In the genomic region with DNA sequence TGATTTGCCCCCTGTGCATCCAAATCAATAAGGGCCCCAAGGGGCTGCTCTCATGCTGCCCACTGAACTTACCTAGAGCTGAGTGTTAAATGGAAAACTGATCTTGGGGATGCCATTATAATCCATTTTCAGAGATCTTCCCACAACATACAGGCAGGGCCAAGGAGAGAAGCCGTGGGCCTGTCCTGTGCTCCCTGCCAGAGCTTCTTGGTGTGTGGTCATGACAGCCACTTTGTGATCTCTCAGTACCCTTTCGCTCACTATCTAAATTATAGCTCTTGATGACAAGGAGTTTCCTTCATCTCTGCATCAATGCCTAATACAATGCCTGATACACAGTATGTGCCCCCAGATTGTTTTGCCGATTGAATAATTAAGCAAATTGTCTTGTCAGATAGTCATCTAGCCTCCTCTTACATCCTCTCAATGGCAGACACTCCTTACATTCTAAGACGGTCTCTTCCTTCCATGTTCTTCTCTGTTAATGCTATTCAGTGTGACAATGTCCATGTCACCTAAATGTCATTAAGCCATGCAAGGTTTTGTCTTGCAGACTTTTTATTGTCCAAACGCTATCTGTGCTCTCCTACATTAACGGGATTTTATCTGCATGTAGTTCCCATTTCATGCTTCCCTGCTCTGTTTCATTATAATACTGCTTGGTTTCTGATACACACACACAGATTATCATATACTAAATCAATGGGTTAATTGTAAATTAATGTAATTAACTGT, we compare ENCODE assay signal across 22 cellular contexts. TPM values are rescaled to one million over a fixed set of nuclear protein-coding genes. Genes with fewer than 3 reads are reported as not detected.
"Had no signal": no experiment of that assay in that cellular context is flagged by ENCODE, and none has a peak within 500 bp of the region (broad histone marks: within the 10 kb centered on the region; RNA-seq: fewer than 3 reads in every experiment).

No MANE protein-coding gene starts in this region.

- H3K9me3 ChIP-seq: gastrocnemius medialis, heart right ventricle, mucosa of descending colon, tibial nerve had no signal

- ATAC-seq: activated CD4-positive, alpha-beta T cell treated with anti-CD3 and anti-CD28 coated beads for 36 hours; activated CD8-positive, alpha-beta memory T cell treated with anti-CD3 and anti-CD28 coated beads, Interleukin-2, amount 10 ng/mL, durations not matched to agents 7 days and 5 days; activated naive CD8-positive, alpha-beta T cell treated with anti-CD3 and anti-CD28 coated beads, Interleukin-2, amount 50 U/mL, for 24 hours; gastrocnemius medialis; left colon; mucosa of descending colon; naive thymus-derived CD4-positive, alpha-beta T cell; right cardiac atrium; stimulated activated naive B cell treated with anti-CD40 and anti-IgM and Interleukin-4, amounts not matched to agents 10 μg/mL and 1 μg/mL and 100 μg/mL, for 72 hours had no signal

- H3K4me1 ChIP-seq: gastrocnemius medialis had no signal

- H3K4me1 Mint-ChIP-seq: activated CD4-positive, alpha-beta T cell treated with anti-CD3 and anti-CD28 coated beads for 36 hours; activated CD8-positive, alpha-beta memory T cell treated with anti-CD3 and anti-CD28 coated beads, Interleukin-2, amount 10 ng/mL, durations not matched to agents 7 days and 5 days; activated naive CD8-positive, alpha-beta T cell treated with anti-CD3 and anti-CD28 coated beads, Interleukin-2, amount 50 U/mL, for 24 hours; naive thymus-derived CD4-positive, alpha-beta T cell; stimulated activated naive B cell treated with anti-CD40 and anti-IgM and Interleukin-4, amounts not matched to agents 10 μg/mL and 1 μg/mL and 100 μg/mL, for 72 hours had no signal

- H3K27me3 ChIP-seq: gastrocnemius medialis, heart right ventricle, tibial nerve had no signal

- H3K9me3 Mint-ChIP-seq: activated CD4-positive, alpha-beta memory T cell treated with anti-CD3 and anti-CD28 coated beads for 36 hours; activated naive CD4-positive, alpha-beta T cell treated with anti-CD3 and anti-CD28 coated beads for 36 hours; activated naive CD8-positive, alpha-beta T cell treated with anti-CD3 and anti-CD28 coated beads, Interleukin-2, amount 50 U/mL, for 24 hours; activated T-helper 2 cell treated with anti-CD3 and anti-CD28 coated beads, Interferon-gamma antibody, Interleukin-2, Interleukin-4, amounts not matched to agents 10 μg/mL and 5 μg/mL and 100 μg/mL, durations not matched to agents 14 hours and 24 hours and 36 hours; naive thymus-derived CD4-positive, alpha-beta T cell; stimulated activated naive B cell treated with anti-CD40 and anti-IgM and Interleukin-4, amounts not matched to agents 10 μg/mL and 1 μg/mL and 100 μg/mL, for 72 hours had no signal

- H3K27me3 Mint-ChIP-seq: activated CD4-positive, alpha-beta T cell treated with anti-CD3 and anti-CD28 coated beads for 36 hours; activated CD8-positive, alpha-beta memory T cell treated with anti-CD3 and anti-CD28 coated beads, Interleukin-2, amount 10 ng/mL, durations not matched to agents 7 days and 5 days; activated naive CD8-positive, alpha-beta T cell treated with anti-CD3 and anti-CD28 coated beads, Interleukin-2, amount 50 U/mL, for 24 hours; progenitor cell of endocrine pancreas; stimulated activated naive B cell treated with anti-CD40 and anti-IgM and Interleukin-4, amounts not matched to agents 10 μg/mL and 1 μg/mL and 100 μg/mL, for 72 hours had no signal

- H3K27ac ChIP-seq: gastrocnemius medialis, heart right ventricle, skin epidermis, tibial nerve, WERI-Rb-1 had no signal

- H3K4me3 Mint-ChIP-seq: activated CD4-positive, alpha-beta memory T cell treated with anti-CD3 and anti-CD28 coated beads for 36 hours; activated CD4-positive, alpha-beta T cell treated with anti-CD3 and anti-CD28 coated beads for 36 hours; activated CD8-positive, alpha-beta memory T cell treated with anti-CD3 and anti-CD28 coated beads, Interleukin-2, amount 10 ng/mL, durations not matched to agents 7 days and 5 days; activated naive CD4-positive, alpha-beta T cell treated with anti-CD3 and anti-CD28 coated beads for 36 hours; activated naive CD8-positive, alpha-beta T cell treated with anti-CD3 and anti-CD28 coated beads, Interleukin-2, amount 50 U/mL, for 24 hours; naive thymus-derived CD4-positive, alpha-beta T cell; stimulated activated naive B cell treated with anti-CD40 and anti-IgM and Interleukin-4, amounts not matched to agents 10 μg/mL and 1 μg/mL and 100 μg/mL, for 72 hours had no signal

- H3K36me3 Mint-ChIP-seq: activated CD4-positive, alpha-beta memory T cell treated with anti-CD3 and anti-CD28 coated beads for 36 hours; activated CD8-positive, alpha-beta memory T cell treated with anti-CD3 and anti-CD28 coated beads, Interleukin-2, amount 10 ng/mL, durations not matched to agents 7 days and 5 days; naive thymus-derived CD4-positive, alpha-beta T cell; stimulated activated naive B cell treated with anti-CD40 and anti-IgM and Interleukin-4, amounts not matched to agents 10 μg/mL and 1 μg/mL and 100 μg/mL, for 72 hours had no signal

- H3K27ac Mint-ChIP-seq: activated CD4-positive, alpha-beta memory T cell treated with anti-CD3 and anti-CD28 coated beads for 36 hours; activated CD4-positive, alpha-beta T cell treated with anti-CD3 and anti-CD28 coated beads for 36 hours; activated CD8-positive, alpha-beta memory T cell treated with anti-CD3 and anti-CD28 coated beads, Interleukin-2, amount 10 ng/mL, durations not matched to agents 7 days and 5 days; activated naive CD4-positive, alpha-beta T cell treated with anti-CD3 and anti-CD28 coated beads for 36 hours; activated naive CD8-positive, alpha-beta T cell treated with anti-CD3 and anti-CD28 coated beads, Interleukin-2, amount 50 U/mL, for 24 hours; activated T-helper 2 cell treated with anti-CD3 and anti-CD28 coated beads, Interferon-gamma antibody, Interleukin-2, Interleukin-4, amounts not matched to agents 10 μg/mL and 5 μg/mL and 100 μg/mL, durations not matched to agents 14 hours and 24 hours and 36 hours; naive thymus-derived CD4-positive, alpha-beta T cell; stimulated activated naive B cell treated with anti-CD40 and anti-IgM and Interleukin-4, amounts not matched to agents 10 μg/mL and 1 μg/mL and 100 μg/mL, for 72 hours had no signal

- DNase-seq: activated CD4-positive, alpha-beta memory T cell treated with anti-CD3 and anti-CD28 coated beads for 36 hours; activated CD4-positive, alpha-beta T cell treated with anti-CD3 and anti-CD28 coated beads for 36 hours; activated CD8-positive, alpha-beta memory T cell treated with anti-CD3 and anti-CD28 coated beads, Interleukin-2, amount 10 ng/mL, durations not matched to agents 7 days and 5 days; activated naive CD4-positive, alpha-beta T cell treated with anti-CD3 and anti-CD28 coated beads for 36 hours; activated naive CD8-positive, alpha-beta T cell treated with anti-CD3 and anti-CD28 coated beads, Interleukin-2, amount 50 U/mL, for 24 hours; activated T-cell treated with anti-CD3 and anti-CD28 coated beads, Interleukin-2, amount 50 U/mL, for 1 hour; aorta; erythroblast; gastrocnemius medialis; heart right ventricle; left colon; mucosa of descending colon; naive thymus-derived CD4-positive, alpha-beta T cell; right cardiac atrium; stimulated activated CD4-positive, alpha-beta T cell treated with anti-CD3 and anti-CD28 coated beads, Interleukin-15, amount 100 ng/mL, for 24 hours; stimulated activated CD4-positive, alpha-beta T cell treated with anti-CD3 and anti-CD28 coated beads, Interleukin-4, amount 100 ng/mL, for 1 hour; stimulated activated naive B cell treated with anti-CD40 and anti-IgM and Interleukin-4, amounts not matched to agents 10 μg/mL and 1 μg/mL and 100 μg/mL, for 72 hours; WERI-Rb-1 had no signal

RNA-seq across cellular contexts. Expression of a gene that starts 5.9 kb away (rescaled TPM):
- total RNA-seq: activated CD4-positive, alpha-beta memory T cell treated with anti-CD3 and anti-CD28 coated beads for 36 hours; activated CD4-positive, alpha-beta T cell treated with anti-CD3 and anti-CD28 coated beads for 36 hours; activated CD8-positive, alpha-beta memory T cell treated with anti-CD3 and anti-CD28 coated beads, Interleukin-2, amount 10 ng/mL, durations not matched to agents 7 days and 5 days; activated naive CD4-positive, alpha-beta T cell treated with anti-CD3 and anti-CD28 coated beads for 36 hours; activated T-helper 2 cell treated with anti-CD3 and anti-CD28 coated beads, Interferon-gamma antibody, Interleukin-2, Interleukin-4, amounts not matched to agents 10 μg/mL and 5 μg/mL and 100 μg/mL, durations not matched to agents 14 hours and 24 hours and 36 hours; naive thymus-derived CD4-positive, alpha-beta T cell had no signal
